Comparison of ENCODE assay signal across 2 cellular contexts in the genomic region with DNA sequence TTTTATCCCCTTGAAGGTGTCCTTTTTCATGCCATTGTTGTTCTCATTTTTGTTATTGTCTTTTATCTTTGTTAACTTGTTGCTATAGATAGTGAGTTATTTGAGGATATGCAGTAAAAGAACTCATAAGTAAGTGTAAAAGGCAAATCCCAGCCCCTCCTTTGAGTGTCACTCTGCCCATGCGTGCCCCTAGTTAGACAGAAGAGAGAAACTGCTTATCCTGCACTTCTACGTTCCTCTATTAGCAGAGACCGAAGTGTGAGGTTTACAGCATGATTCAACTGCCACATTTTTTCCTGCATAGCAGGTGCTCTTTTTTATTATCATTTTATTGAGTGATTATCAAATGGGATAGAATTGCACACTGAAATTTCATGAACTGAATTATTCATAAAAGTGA.
A peak's percentile ranks its signal among the peaks of the same experiment; 100 is the strongest.
TF ChIP-seq lines count a peak whose summit lies in the region.

No MANE protein-coding gene starts in this region.

TF ChIP-seq in HepG2, 621 proteins besides CTCF, POLR2A, EP300 and RAD21:
- TF ChIP-seq, protein P1, sequence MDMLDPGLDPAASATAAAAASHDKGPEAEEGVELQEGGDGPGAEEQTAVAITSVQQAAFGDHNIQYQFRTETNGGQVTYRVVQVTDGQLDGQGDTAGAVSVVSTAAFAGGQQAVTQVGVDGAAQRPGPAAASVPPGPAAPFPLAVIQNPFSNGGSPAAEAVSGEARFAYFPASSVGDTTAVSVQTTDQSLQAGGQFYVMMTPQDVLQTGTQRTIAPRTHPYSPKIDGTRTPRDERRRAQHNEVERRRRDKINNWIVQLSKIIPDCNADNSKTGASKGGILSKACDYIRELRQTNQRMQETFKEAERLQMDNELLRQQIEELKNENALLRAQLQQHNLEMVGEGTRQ (IDR thresholded peaks at IDR 0.05; ENCODE audit: low read depth, low read length): no peak
- TF ChIP-seq, protein P1 (CRISPR knock-in tag; IDR thresholded peaks at IDR 0.05; ENCODE audit: borderline replicate concordance): no peak
- TF ChIP-seq, protein P2, sequence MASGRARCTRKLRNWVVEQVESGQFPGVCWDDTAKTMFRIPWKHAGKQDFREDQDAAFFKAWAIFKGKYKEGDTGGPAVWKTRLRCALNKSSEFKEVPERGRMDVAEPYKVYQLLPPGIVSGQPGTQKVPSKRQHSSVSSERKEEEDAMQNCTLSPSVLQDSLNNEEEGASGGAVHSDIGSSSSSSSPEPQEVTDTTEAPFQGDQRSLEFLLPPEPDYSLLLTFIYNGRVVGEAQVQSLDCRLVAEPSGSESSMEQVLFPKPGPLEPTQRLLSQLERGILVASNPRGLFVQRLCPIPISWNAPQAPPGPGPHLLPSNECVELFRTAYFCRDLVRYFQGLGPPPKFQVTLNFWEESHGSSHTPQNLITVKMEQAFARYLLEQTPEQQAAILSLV (CRISPR knock-in tag; IDR thresholded peaks at IDR 0.05; ENCODE audit: borderline replicate concordance): no peak
- TF ChIP-seq MAFF (IDR thresholded peaks at IDR 0.05; ENCODE audit: low read depth, low read length) (peak; percentile 18; the same call in 1 of the 2 replicates), ZNF136 (CRISPR knock-in tag; IDR thresholded peaks at IDR 0.05; ENCODE audit: low read depth) (no peak), MAFK (conservative IDR thresholded peaks at IDR 0.05 in 1 of 2, IDR thresholded peaks at IDR 0.05 in 1 of 2; ENCODE audit: low read length in 2 of 2) (peak in 1 of 2 experiments; percentile 30; a peak in 2 of 4 replicates)

TF ChIP-seq in neural cell, 6 proteins besides CTCF, POLR2A, EP300 and RAD21 (continued from another document):
- TF ChIP-seq, protein P3, sequence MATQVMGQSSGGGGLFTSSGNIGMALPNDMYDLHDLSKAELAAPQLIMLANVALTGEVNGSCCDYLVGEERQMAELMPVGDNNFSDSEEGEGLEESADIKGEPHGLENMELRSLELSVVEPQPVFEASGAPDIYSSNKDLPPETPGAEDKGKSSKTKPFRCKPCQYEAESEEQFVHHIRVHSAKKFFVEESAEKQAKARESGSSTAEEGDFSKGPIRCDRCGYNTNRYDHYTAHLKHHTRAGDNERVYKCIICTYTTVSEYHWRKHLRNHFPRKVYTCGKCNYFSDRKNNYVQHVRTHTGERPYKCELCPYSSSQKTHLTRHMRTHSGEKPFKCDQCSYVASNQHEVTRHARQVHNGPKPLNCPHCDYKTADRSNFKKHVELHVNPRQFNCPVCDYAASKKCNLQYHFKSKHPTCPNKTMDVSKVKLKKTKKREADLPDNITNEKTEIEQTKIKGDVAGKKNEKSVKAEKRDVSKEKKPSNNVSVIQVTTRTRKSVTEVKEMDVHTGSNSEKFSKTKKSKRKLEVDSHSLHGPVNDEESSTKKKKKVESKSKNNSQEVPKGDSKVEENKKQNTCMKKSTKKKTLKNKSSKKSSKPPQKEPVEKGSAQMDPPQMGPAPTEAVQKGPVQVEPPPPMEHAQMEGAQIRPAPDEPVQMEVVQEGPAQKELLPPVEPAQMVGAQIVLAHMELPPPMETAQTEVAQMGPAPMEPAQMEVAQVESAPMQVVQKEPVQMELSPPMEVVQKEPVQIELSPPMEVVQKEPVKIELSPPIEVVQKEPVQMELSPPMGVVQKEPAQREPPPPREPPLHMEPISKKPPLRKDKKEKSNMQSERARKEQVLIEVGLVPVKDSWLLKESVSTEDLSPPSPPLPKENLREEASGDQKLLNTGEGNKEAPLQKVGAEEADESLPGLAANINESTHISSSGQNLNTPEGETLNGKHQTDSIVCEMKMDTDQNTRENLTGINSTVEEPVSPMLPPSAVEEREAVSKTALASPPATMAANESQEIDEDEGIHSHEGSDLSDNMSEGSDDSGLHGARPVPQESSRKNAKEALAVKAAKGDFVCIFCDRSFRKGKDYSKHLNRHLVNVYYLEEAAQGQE (IDR thresholded peaks at IDR 0.05; ENCODE audit: borderline replicate concordance): no peak
- TF ChIP-seq TAF1 (IDR thresholded peaks at IDR 0.05; ENCODE audit: low read depth): no peak
- no peak for TF ChIP-seq POLR2AphosphoS5 (IDR thresholded peaks at IDR 0.05)
